1 cellular context compared by ENCODE assay signal in the genomic region with DNA sequence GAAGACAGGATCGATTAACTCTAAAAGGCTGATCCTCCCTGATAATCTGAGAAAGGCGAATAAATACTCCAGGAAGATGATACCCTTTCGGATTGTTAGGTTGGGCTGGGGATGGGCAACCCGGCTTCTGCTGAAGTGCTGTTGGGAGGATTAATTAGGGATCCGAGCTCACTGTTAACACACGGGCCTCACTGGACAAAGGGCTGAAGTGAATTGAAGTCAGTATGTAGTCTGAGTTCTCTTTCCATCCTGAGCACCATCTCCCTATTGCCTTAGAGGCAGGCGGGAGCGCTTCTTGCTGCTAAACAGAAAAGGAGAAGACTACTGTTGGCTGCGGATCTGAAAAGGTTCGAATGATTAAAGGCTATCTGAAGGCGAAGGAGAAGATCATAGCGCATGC.
TF ChIP-seq lines count a peak whose summit lies in the region.

No MANE protein-coding gene starts in this region.

TF ChIP-seq in IMR-90, 13 proteins besides CTCF, POLR2A, EP300 and RAD21 (continued from another document):
- TF ChIP-seq MAZ (IDR thresholded peaks at IDR 0.05; ENCODE audit: borderline replicate concordance, low read depth, low read length) (no peak), SMC3 (IDR thresholded peaks at IDR 0.05; ENCODE audit: low read depth, low read length) (no peak), CEBPB (IDR thresholded peaks at IDR 0.05; ENCODE audit: low read depth, low read length) (no peak), BHLHE40 (IDR thresholded peaks at IDR 0.05; ENCODE audit: low read depth, low read length) (no peak), NFE2L2 (IDR thresholded peaks at IDR 0.05; ENCODE audit: low read depth, low read length) (no peak), MXI1 (IDR thresholded peaks at IDR 0.05; ENCODE audit: borderline replicate concordance, low read depth, low read length) (no peak), RCOR1 (IDR thresholded peaks at IDR 0.05; ENCODE audit: insufficient replicate concordance, low read length) (no peak), MAFK (IDR thresholded peaks at IDR 0.05; ENCODE audit: low read depth, low read length) (no peak), FOS (IDR thresholded peaks at IDR 0.05; ENCODE audit: low read depth, low read length) (no peak)
- TF ChIP-seq, protein P1, sequence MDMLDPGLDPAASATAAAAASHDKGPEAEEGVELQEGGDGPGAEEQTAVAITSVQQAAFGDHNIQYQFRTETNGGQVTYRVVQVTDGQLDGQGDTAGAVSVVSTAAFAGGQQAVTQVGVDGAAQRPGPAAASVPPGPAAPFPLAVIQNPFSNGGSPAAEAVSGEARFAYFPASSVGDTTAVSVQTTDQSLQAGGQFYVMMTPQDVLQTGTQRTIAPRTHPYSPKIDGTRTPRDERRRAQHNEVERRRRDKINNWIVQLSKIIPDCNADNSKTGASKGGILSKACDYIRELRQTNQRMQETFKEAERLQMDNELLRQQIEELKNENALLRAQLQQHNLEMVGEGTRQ (IDR thresholded peaks at IDR 0.05; ENCODE audit: low read depth, low read length), result no peak
TF ChIP-seq in IMR-90: peak in this region for 0.
